Comparison of ENCODE assay signal across 8 cellular contexts in the genomic region with DNA sequence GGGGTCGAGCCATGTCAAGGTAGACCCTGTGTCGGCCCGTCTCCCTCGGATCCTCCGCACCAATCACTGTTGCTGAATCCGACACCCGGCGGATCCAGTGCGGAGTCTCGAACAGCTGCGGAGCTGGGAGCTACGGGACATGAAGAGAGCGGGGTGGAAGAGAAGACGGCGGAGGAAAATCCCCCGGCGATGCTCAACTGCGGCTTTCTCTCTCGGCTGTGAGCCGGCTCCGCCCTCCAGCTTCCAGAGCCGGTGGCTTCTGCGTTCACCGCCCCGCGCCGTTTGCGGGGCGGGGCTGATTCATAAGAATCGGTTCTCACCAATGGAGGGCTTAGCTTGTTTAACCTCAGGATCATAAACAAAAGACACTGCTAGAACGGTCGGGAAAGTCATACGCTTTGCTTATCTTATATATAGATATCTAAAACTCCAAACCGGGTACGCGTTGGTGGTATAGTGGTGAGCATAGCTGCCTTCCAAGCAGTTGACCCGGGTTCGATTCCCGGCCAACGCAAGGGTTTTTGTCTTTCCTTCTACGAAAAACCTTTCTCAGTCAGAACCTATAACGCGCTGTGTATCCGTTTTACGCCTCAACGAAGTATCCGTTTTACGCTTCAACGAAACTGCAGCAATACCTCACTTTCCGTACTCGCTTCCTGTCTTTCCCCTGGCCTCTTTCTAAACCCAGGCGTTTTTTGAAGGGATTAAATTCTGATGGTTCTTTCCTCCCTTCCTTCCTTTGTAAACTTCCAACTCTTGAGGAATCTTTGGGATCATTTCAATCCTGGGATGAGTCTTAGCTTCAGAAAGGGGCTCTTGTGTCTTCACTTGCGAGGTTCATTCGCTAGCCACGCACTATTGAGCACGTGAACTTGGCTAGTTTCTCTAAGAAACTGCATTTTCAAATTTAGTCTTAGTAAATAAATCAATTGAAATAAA. TPM values are rescaled to one million over a fixed set of nuclear protein-coding genes. Genes with fewer than 3 reads are reported as not detected.
DNase-seq lines count a peak whose midpoint lies in the region; ATAC-seq, FAIRE-seq and TF ChIP-seq lines count a peak whose summit lies in the region.
"Not testable (repeated sequence)": the region's sequence is repeated elsewhere in the genome, so short reads cannot be mapped to it uniquely, and the experiment has no call there.

No MANE protein-coding gene starts in this region.

- CTCF ChIA-PET in activated CD4-positive, alpha-beta T cell treated with anti-CD3 and anti-CD28 coated beads for 36 hours (lab: Charles Lee), result interaction anchor here (1.3 kb wide), 1 partner anchor 9 kb away, joined by 4 read pairs; no protein-coding TSS in a partner anchor

- H3K9me3 ChIP-seq in kidney (ENCODE audit: control insufficient read depth in 1 of 2, low read length in 2 of 2), result not testable (repeated sequence)

- not testable (repeated sequence) for H3K36me3 Mint-ChIP-seq in activated CD4-positive, alpha-beta T cell treated with anti-CD3 and anti-CD28 coated beads for 36 hours (ENCODE audit: low read depth); chondrocyte (ENCODE audit: low read depth)

- peak overlapping the region; percentile 84 for H3K4me3 Mint-ChIP-seq in activated CD4-positive, alpha-beta T cell treated with anti-CD3 and anti-CD28 coated beads for 36 hours
- H3K4me3 Mint-ChIP-seq in chondrocyte (ENCODE audit: unreplicated experiment), result peak overlapping the region; percentile 91

- not testable (repeated sequence) for TF ChIP-seq CTCF in AG09319 (IDR thresholded peaks at IDR 0.05; ENCODE audit: low read depth, low read length); chondrocyte (IDR thresholded peaks at IDR 0.05); kidney (IDR thresholded peaks at IDR 0.05; ENCODE audit: borderline replicate concordance, extremely low read depth, insufficient read depth)

- FAIRE-seq in GM19239 (lab: Jason Lieb, UNC), result peak; percentile 100
- FAIRE-seq in kidney (lab: Jason Lieb, UNC), result not testable (repeated sequence)

- intact Hi-C loops in activated CD4-positive, alpha-beta T cell treated with anti-CD3 and anti-CD28 coated beads for 36 hours (cut with DNase I, micrococcal nuclease), result loop anchor here (1.0 kb wide), 2 partner anchors 9 to 81 kb away; no protein-coding TSS in a partner anchor
- intact Hi-C loops in kidney (cut with DNase I), result not testable (repeated sequence)

- ATAC-seq in HG03439 (IDR thresholded peaks at IDR 0.05; ENCODE audit: unreplicated experiment), result peak; percentile 76
- peak; percentile 84 for ATAC-seq in activated CD4-positive, alpha-beta T cell treated with anti-CD3 and anti-CD28 coated beads for 36 hours

- H3K36me3 ChIP-seq in kidney (ENCODE audit: control insufficient read depth in 1 of 2, insufficient read depth in 2 of 2, low read length in 2 of 2), result not testable (repeated sequence)

- H3K4me1 ChIP-seq in kidney (ENCODE audit: control insufficient read depth in 1 of 2, insufficient read depth in 1 of 2, low read depth in 1 of 2, low read length in 2 of 2), result not testable (repeated sequence)

- POLR2A ChIA-PET in activated CD4-positive, alpha-beta T cell treated with anti-CD3 and anti-CD28 coated beads for 36 hours (lab: Charles Lee), result interaction anchor here (0.6 to 0.8 kb wide), 2 partner anchors 9 to 432 kb away, joined by 3 to 4 read pairs; no protein-coding TSS in a partner anchor

- H3K27ac Mint-ChIP-seq in activated CD4-positive, alpha-beta T cell treated with anti-CD3 and anti-CD28 coated beads for 36 hours, result peak overlapping the region; percentile 94
- H3K27ac Mint-ChIP-seq in chondrocyte (ENCODE audit: unreplicated experiment), result peak overlapping the region; percentile 90

- H3K9me3 Mint-ChIP-seq in activated CD4-positive, alpha-beta T cell treated with anti-CD3 and anti-CD28 coated beads for 36 hours (ENCODE audit: low read depth); chondrocyte (ENCODE audit: low read depth): not testable (repeated sequence)

- DNase-seq in AG09319 (ENCODE audit: extremely low read depth, low read depth) (peak; percentile 74), GM19239 (ENCODE audit: insufficient read length, low spot score) (peak; percentile 31), NCI-H510A treated with DMSO at 0.1 percent for 48 hours (lab: John Stamatoyannopoulos, UW) (peak; percentile 89), kidney (peak; percentile 90)
- peak; percentile 94 for DNase-seq in activated CD4-positive, alpha-beta T cell treated with anti-CD3 and anti-CD28 coated beads for 36 hours
- DNase-seq in chondrocyte (ENCODE audit: low spot score), result not testable (repeated sequence)
- DNase-seq in stimulated activated CD4-positive, alpha-beta T cell treated with anti-CD3 and anti-CD28 coated beads, Interleukin-12 subunit alpha, Interleukin-12 subunit beta, amount 100 ng/mL, for 48 hours (ENCODE audit: low read depth in 2 of 3, low spot score in 1 of 3), result peak; percentile 85 to 95 (median 94)

- peak overlapping the region; percentile 72 to 75 for H3K4me3 ChIP-seq in kidney (ENCODE audit: low read length in 2 of 2)

- peak overlapping the region; percentile 75 to 97 for H3K9ac ChIP-seq in kidney (ENCODE audit: low read length in 2 of 2)

- H3K27me3 Mint-ChIP-seq in activated CD4-positive, alpha-beta T cell treated with anti-CD3 and anti-CD28 coated beads for 36 hours, result not testable (repeated sequence)
- H3K27me3 Mint-ChIP-seq in chondrocyte (ENCODE audit: low read depth), result peaks cover 11% of the 10 kb centered on the region

- not testable (repeated sequence) for H3K4me1 Mint-ChIP-seq in activated CD4-positive, alpha-beta T cell treated with anti-CD3 and anti-CD28 coated beads for 36 hours
- peaks cover 17% of the 10 kb centered on the region for H3K4me1 Mint-ChIP-seq in chondrocyte (ENCODE audit: low read depth)

- H3K27ac ChIP-seq in kidney (ENCODE audit: low read depth in 2 of 2, low read length in 2 of 2), result peak overlapping the region; percentile 30 to 92

RNA-seq across cellular contexts. Expression of gene HSPA6, which starts 6.6 kb away (rescaled TPM):
- total RNA-seq in activated CD4-positive, alpha-beta T cell treated with anti-CD3 and anti-CD28 coated beads for 36 hours, result under 1 TPM; 0.11 to 0.14 TPM
- total RNA-seq in chondrocyte (0.75 to 1.0 TPM in 2 of 3 replicates, not detected in the other), kidney (5.5 TPM)
- polyA plus RNA-seq in kidney (ENCODE audit: insufficient read depth, low read depth, low replicate concordance), result 2.6 TPM

RNA-seq across cellular contexts. Expression of gene FCGR3A, which starts 18.7 kb away (rescaled TPM):
- not detected for total RNA-seq in activated CD4-positive, alpha-beta T cell treated with anti-CD3 and anti-CD28 coated beads for 36 hours
- total RNA-seq in chondrocyte, result not detected in 3 replicates
- 41.7 TPM for total RNA-seq in kidney
- 12.2 TPM for polyA plus RNA-seq in kidney (ENCODE audit: insufficient read depth, low read depth, low replicate concordance)

RNA-seq across cellular contexts. Expression of gene FCGR2A, which starts 25.7 kb away (rescaled TPM):
- not detected for total RNA-seq in activated CD4-positive, alpha-beta T cell treated with anti-CD3 and anti-CD28 coated beads for 36 hours
- total RNA-seq in chondrocyte, result not detected in 3 replicates
- total RNA-seq in kidney, result 47.4 TPM
- 13.1 TPM for polyA plus RNA-seq in kidney (ENCODE audit: insufficient read depth, low read depth, low replicate concordance)

Comparison
In these comparisons a context has a peak if more than half of its experiments do, and no peak if none do; other contexts are left out.
1. RNA of gene FCGR3A, which starts 18.7 kb away (total RNA-seq): 41.7 TPM in kidney (single experiment); not detected in activated CD4-positive, alpha-beta T cell treated with anti-CD3 and anti-CD28 coated beads for 36 hours and not detected in chondrocyte; every median in the first group is over 10 times any median in the second.
2. RNA of gene FCGR2A, which starts 25.7 kb away (total RNA-seq): 47.4 TPM in kidney (single experiment); not detected in activated CD4-positive, alpha-beta T cell treated with anti-CD3 and anti-CD28 coated beads for 36 hours and not detected in chondrocyte; every median in the first group is over 10 times any median in the second.